25 cellular contexts compared by ENCODE assay signal in the genomic region with DNA sequence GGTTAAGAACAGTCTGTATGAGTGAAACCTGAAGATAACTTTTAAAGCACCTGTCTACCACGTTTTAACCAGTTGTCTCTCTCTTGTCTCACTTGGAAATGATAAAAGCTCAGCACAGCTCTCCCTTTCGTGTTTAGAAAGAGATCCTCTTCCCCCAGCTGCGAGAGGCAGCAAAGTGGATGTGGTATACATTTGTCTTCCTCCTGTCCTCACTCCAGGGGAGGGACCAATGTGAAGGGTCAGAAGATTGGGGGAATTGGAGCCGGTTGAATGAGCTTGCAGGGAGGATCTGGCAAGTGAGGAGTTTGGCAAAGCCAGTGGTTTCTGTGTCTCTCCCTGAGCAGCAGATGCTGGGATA. TPM values are rescaled to one million over a fixed set of nuclear protein-coding genes. Genes with fewer than 3 reads are reported as not detected.
A peak's percentile ranks its signal among the peaks of the same experiment; 100 is the strongest.
DNase-seq lines count a peak whose midpoint lies in the region; ATAC-seq and TF ChIP-seq lines count a peak whose summit lies in the region.
"Had no signal": no experiment of that assay in that cellular context is flagged by ENCODE, and none has a peak within 500 bp of the region (broad histone marks: within the 10 kb centered on the region; RNA-seq: fewer than 3 reads in every experiment).

No MANE protein-coding gene starts in this region.

- H3K9me3 Mint-ChIP-seq in nephron: no peaks in the 10 kb centered on the region
- H3K9me3 Mint-ChIP-seq: activated naive CD8-positive, alpha-beta T cell treated with anti-CD3 and anti-CD28 coated beads, Interleukin-2, amount 50 U/mL, for 24 hours; natural killer cell treated with Interleukin-12 subunit alpha and Interleukin-12 subunit beta and Interleukin-15 and Interleukin-18, amount 100 ng/mL, for 72 hours; stimulated activated naive B cell treated with anti-CD40 and anti-IgM and Interleukin-4, amounts not matched to agents 10 μg/mL and 1 μg/mL and 100 μg/mL, for 72 hours had no signal

- intact Hi-C loops in right cardiac atrium (cut with DNase I): loop anchor here in 2 of 4 donors (5.0 kb wide), 1 partner anchor 46 kb away; no protein-coding TSS in a partner anchor
- intact Hi-C loops in Right ventricle myocardium superior (cut with DNase I): no loop called here

- no peaks in the 10 kb centered on the region for H3K27me3 Mint-ChIP-seq in nephron (ENCODE audit: low read depth)

- H3K9me3 ChIP-seq in right cardiac atrium (ENCODE audit: control insufficient read depth, low read length): no peaks in the 10 kb centered on the region
- H3K9me3 ChIP-seq: left lung, mucosa of descending colon, pancreas, right atrium auricular region, suprapubic skin had no signal

- peak overlapping the region; percentile 82 to 93 (median 92) for H3K27ac Mint-ChIP-seq in nephron
- H3K27ac Mint-ChIP-seq: activated naive CD8-positive, alpha-beta T cell treated with anti-CD3 and anti-CD28 coated beads, Interleukin-2, amount 50 U/mL, for 24 hours; natural killer cell treated with Interleukin-12 subunit alpha and Interleukin-12 subunit beta and Interleukin-15 and Interleukin-18, amount 100 ng/mL, for 72 hours; stimulated activated naive B cell treated with anti-CD40 and anti-IgM and Interleukin-4, amounts not matched to agents 10 μg/mL and 1 μg/mL and 100 μg/mL, for 72 hours had no signal

- H3K27ac ChIP-seq in right cardiac atrium (ENCODE audit: low read length) (peak overlapping the region; percentile 25), coronary artery (peak overlapping the region; percentile 36 to 86)
- H3K27ac ChIP-seq: KMS-11, left lung, pancreas, right atrium auricular region, suprapubic skin had no signal

- peaks cover 40% of the 10 kb centered on the region for H3K4me1 ChIP-seq in right cardiac atrium (ENCODE audit: control insufficient read depth, insufficient read depth, low read length)

- 19% methylated on average over 4 of the region's 4 CpGs for WGBS in right cardiac atrium

- H3K4me3 ChIP-seq in right cardiac atrium (ENCODE audit: low read length): no peak overlapping the region
- peak overlapping the region; percentile 7 for H3K4me3 ChIP-seq in coronary artery
- H3K4me3 ChIP-seq: left lung, mucosa of descending colon, pancreas, right atrium auricular region, suprapubic skin had no signal

- peak overlapping the region in 2 of 3 experiments; percentile 53 to 67 for H3K4me3 Mint-ChIP-seq in nephron
- H3K4me3 Mint-ChIP-seq: activated naive CD8-positive, alpha-beta T cell treated with anti-CD3 and anti-CD28 coated beads, Interleukin-2, amount 50 U/mL, for 24 hours; natural killer cell treated with Interleukin-12 subunit alpha and Interleukin-12 subunit beta and Interleukin-15 and Interleukin-18, amount 100 ng/mL, for 72 hours; stimulated activated naive B cell treated with anti-CD40 and anti-IgM and Interleukin-4, amounts not matched to agents 10 μg/mL and 1 μg/mL and 100 μg/mL, for 72 hours had no signal

- H3K36me3 Mint-ChIP-seq in nephron (ENCODE audit: low read depth): peaks cover 71% of the 10 kb centered on the region
- H3K36me3 Mint-ChIP-seq: natural killer cell treated with Interleukin-12 subunit alpha and Interleukin-12 subunit beta and Interleukin-15 and Interleukin-18, amount 100 ng/mL, for 72 hours; stimulated activated naive B cell treated with anti-CD40 and anti-IgM and Interleukin-4, amounts not matched to agents 10 μg/mL and 1 μg/mL and 100 μg/mL, for 72 hours had no signal

- ATAC-seq in right cardiac atrium (no peak), Right ventricle myocardium superior (ENCODE audit: poor library complexity) (no peak), GM18867 (IDR thresholded peaks at IDR 0.05; ENCODE audit: unreplicated experiment) (no peak)
- ATAC-seq: activated naive CD8-positive, alpha-beta T cell treated with anti-CD3 and anti-CD28 coated beads, Interleukin-2, amount 50 U/mL, for 24 hours; left lung; mucosa of descending colon; natural killer cell treated with Interleukin-12 subunit alpha and Interleukin-12 subunit beta and Interleukin-15 and Interleukin-18, amount 100 ng/mL, for 72 hours; stimulated activated naive B cell treated with anti-CD40 and anti-IgM and Interleukin-4, amounts not matched to agents 10 μg/mL and 1 μg/mL and 100 μg/mL, for 72 hours had no signal

- peaks cover 74% of the 10 kb centered on the region for H3K4me1 Mint-ChIP-seq in nephron

- TF ChIP-seq CTCF in coronary artery (IDR thresholded peaks at IDR 0.05): no peak
- TF ChIP-seq CTCF in nephron (IDR thresholded peaks at IDR 0.05; ENCODE audit: unreplicated experiment in 3 of 3): no peak

- no peaks in the 10 kb centered on the region for H3K27me3 ChIP-seq in right cardiac atrium (ENCODE audit: control insufficient read depth, insufficient read depth)
- H3K27me3 ChIP-seq: left lung, pancreas, right atrium auricular region, suprapubic skin had no signal

- DNase-seq in right cardiac atrium (no peak), Right ventricle myocardium superior (no peak), coronary artery (ENCODE audit: low spot score) (no peak), GM19240 (ENCODE audit: insufficient read length, low spot score) (no peak), OCI-M2 (lab: John Stamatoyannopoulos, UW; ENCODE audit: unreplicated experiment) (no peak), HCEC 1CT (no peak)
- DNase-seq: activated CD4-positive, alpha-beta T cell treated with anti-CD3 and anti-CD28 coated beads, Interleukin-2, amount 50 U/mL, for 1 hour; activated naive CD8-positive, alpha-beta T cell treated with anti-CD3 and anti-CD28 coated beads, Interleukin-2, amount 50 U/mL, for 24 hours; activated T-cell treated with anti-CD3 and anti-CD28 coated beads, Interleukin-2, amount 50 U/mL, for 48 hours; cerebellar nuclear complex; DMS53; left lung; mucosa of descending colon; NCI-H1436; NCI-H82; pancreas; stimulated activated CD4-positive, alpha-beta T cell treated with anti-CD3 and anti-CD28 coated beads, Interleukin-4, amount 100 ng/mL, for 4 hours; stimulated activated naive B cell treated with anti-CD40 and anti-IgM and Interleukin-4, amounts not matched to agents 10 μg/mL and 1 μg/mL and 100 μg/mL, for 72 hours; SW 1271 had no signal

RNA-seq across cellular contexts. Expression of a gene that starts 14.6 kb away (rescaled TPM):
- total RNA-seq in right cardiac atrium: 10 to 100 TPM; 54.5 to 68.8 (median 63.2) TPM
- polyA plus RNA-seq in right cardiac atrium: 31.6 TPM
- 14.1 TPM for total RNA-seq in Right ventricle myocardium superior
